In genomic region chr1:230090194-230090711, GRCh38 we compare ENCODE assay signal across 11 cellular contexts. TPM values are rescaled to one million over a fixed set of nuclear protein-coding genes. Genes with fewer than 3 reads are reported as not detected.
DNase-seq lines count a peak whose midpoint lies in the region; ATAC-seq and TF ChIP-seq lines count a peak whose summit lies in the region.
"Had no signal": no experiment of that assay in that cellular context is flagged by ENCODE, and none has a peak within 500 bp of the region (broad histone marks: within the 10 kb centered on the region; RNA-seq: fewer than 3 reads in every experiment).

No MANE protein-coding gene starts in this region.

- DNase-seq in GM03348 (ENCODE audit: low spot score), result peak; percentile 65
- peak; percentile 77 for DNase-seq in fibroblast of peridontal ligament (ENCODE audit: extremely low read depth)
- no peak for DNase-seq in gastrocnemius medialis
- DNase-seq in A673 (ENCODE audit: low spot score), result no peak
- DNase-seq: activated T-cell treated with anti-CD3 and anti-CD28 coated beads, Interleukin-2, amount 50 U/mL, for 48 hours; Karpas-422 had no signal

- no peak overlapping the region for H3K4me3 ChIP-seq in gastrocnemius medialis
- no peak overlapping the region for H3K4me3 ChIP-seq in A673 (ENCODE audit: low read depth, low read length, poor library complexity, severe bottlenecking)

- POLR2A ChIA-PET in A673 (lab: Charles Lee; ENCODE audit: low non-redundant PET), result no interaction called here

- no peak for TF ChIP-seq CTCF in gastrocnemius medialis (IDR thresholded peaks at IDR 0.05 in 4 of 5, conservative IDR thresholded peaks at IDR 0.05 in 1 of 5)
- TF ChIP-seq CTCF in A673 (conservative IDR thresholded peaks at IDR 0.05; ENCODE audit: low read depth, low read length), result no peak

- no peak overlapping the region for H3K27ac ChIP-seq in gastrocnemius medialis
- H3K27ac ChIP-seq in A673 (ENCODE audit: low read depth, low read length, poor library complexity, severe bottlenecking), result no peak overlapping the region
- H3K27ac ChIP-seq: VCaP had no signal

- H3K27me3 ChIP-seq in gastrocnemius medialis (no peaks in the 10 kb centered on the region), A673 (replicated peaks; ENCODE audit: insufficient read depth, low read depth, low read length, poor library complexity) (no peaks in the 10 kb centered on the region)

- H3K9me3 ChIP-seq in gastrocnemius medialis (no peaks in the 10 kb centered on the region), A673 (ENCODE audit: low read depth, low read length, poor library complexity, severe bottlenecking) (no peaks in the 10 kb centered on the region)

- ATAC-seq in SK-N-SH treated with all-trans-retinoic acid at 6 μM for 48 hours (peak; percentile 78), gastrocnemius medialis (peak; percentile 53 to 65), HG03175 (IDR thresholded peaks at IDR 0.05; ENCODE audit: unreplicated experiment) (no peak), GM21576 (IDR thresholded peaks at IDR 0.05; ENCODE audit: unreplicated experiment) (no peak), GM18519 (IDR thresholded peaks at IDR 0.05; ENCODE audit: low FRiP score, unreplicated experiment) (no peak)

- H3K4me1 ChIP-seq in gastrocnemius medialis, result peaks cover 36 to 57% of the 10 kb centered on the region in 2 donors
- H3K4me1 ChIP-seq in A673 (ENCODE audit: insufficient read depth, low read length, poor library complexity, severe bottlenecking), result peaks cover 34% of the 10 kb centered on the region

- no peak for TF ChIP-seq POLR2A in gastrocnemius medialis (IDR thresholded peaks at IDR 0.05)

- CTCF ChIA-PET in A673 (lab: Charles Lee), result no interaction called here

- intact Hi-C loops in gastrocnemius medialis (cut with DNase I; ENCODE audit: low total_unique reads), result no loop called here
- intact Hi-C loops in A673 (cut with micrococcal nuclease; ENCODE audit: unreplicated experiment), result no loop called here

- H3K36me3 ChIP-seq in gastrocnemius medialis, result peaks cover 0 to 5% of the 10 kb centered on the region in 2 donors
- no peaks in the 10 kb centered on the region for H3K36me3 ChIP-seq in A673 (ENCODE audit: insufficient read depth, low read length, poor library complexity, severe bottlenecking)

- BruUV-seq in A673 (replicated peaks; lab: Mats Ljungman, UMichigan), result no TSS peak

- in situ Hi-C loops in gastrocnemius medialis (cut with MboI; ENCODE audit: low sequenced_read_pairs in 4 of 4), result no loop called here

TF ChIP-seq in SK-N-SH treated with all-trans-retinoic acid at 6 μM for 48 hours, 23 proteins besides CTCF, POLR2A, EP300 and RAD21:
- TF ChIP-seq OSR1 (CRISPR knock-in tag; IDR thresholded peaks at IDR 0.05) (no peak), TOX (CRISPR knock-in tag; IDR thresholded peaks at IDR 0.05; ENCODE audit: borderline replicate concordance) (peak; percentile 69), ZC3H10 (CRISPR knock-in tag; IDR thresholded peaks at IDR 0.05) (peak; percentile 27; the same call in 1 of the 2 replicates), RARB (CRISPR knock-in tag; IDR thresholded peaks at IDR 0.05) (peak; percentile 63; the same call in 1 of the 2 replicates), CSDC2 (CRISPR knock-in tag; IDR thresholded peaks at IDR 0.05) (0 out of 2 replicates have a peak, but pooled peaks have one; percentile 20), POU6F1 (CRISPR knock-in tag; IDR thresholded peaks at IDR 0.05; ENCODE audit: borderline replicate concordance, low read depth) (peak; percentile 85; the same call in 1 of the 2 replicates), PATZ1 (CRISPR knock-in tag; IDR thresholded peaks at IDR 0.05; ENCODE audit: borderline replicate concordance) (no peak)

RNA-seq across cellular contexts. Expression of gene GALNT2, which starts 23.2 kb away (rescaled TPM):
- total RNA-seq in gastrocnemius medialis, result 100 to 1,000 TPM in 1 of 4 donors, 10 to 100 TPM in 3; 73.7 to 106 (median 78.3) TPM
- total RNA-seq in A673 (2021), result 80.5 and 94.6 TPM in 2 replicates

Comparison
In these comparisons a context has a peak if more than half of its experiments do, and no peak if none do; other contexts are left out.
1. DNase-seq: peak in GM03348 (single experiment) and fibroblast of peridontal ligament (single experiment); none in gastrocnemius medialis (0 of 2) and A673 (single experiment).
2. ATAC-seq: peak in SK-N-SH treated with all-trans-retinoic acid at 6 μM for 48 hours (single experiment) and gastrocnemius medialis (2 of 2); none in HG03175 (single experiment), GM21576 (single experiment) and GM18519 (single experiment).